Comparison of ENCODE assay signal across 21 cellular contexts in the genomic region with DNA sequence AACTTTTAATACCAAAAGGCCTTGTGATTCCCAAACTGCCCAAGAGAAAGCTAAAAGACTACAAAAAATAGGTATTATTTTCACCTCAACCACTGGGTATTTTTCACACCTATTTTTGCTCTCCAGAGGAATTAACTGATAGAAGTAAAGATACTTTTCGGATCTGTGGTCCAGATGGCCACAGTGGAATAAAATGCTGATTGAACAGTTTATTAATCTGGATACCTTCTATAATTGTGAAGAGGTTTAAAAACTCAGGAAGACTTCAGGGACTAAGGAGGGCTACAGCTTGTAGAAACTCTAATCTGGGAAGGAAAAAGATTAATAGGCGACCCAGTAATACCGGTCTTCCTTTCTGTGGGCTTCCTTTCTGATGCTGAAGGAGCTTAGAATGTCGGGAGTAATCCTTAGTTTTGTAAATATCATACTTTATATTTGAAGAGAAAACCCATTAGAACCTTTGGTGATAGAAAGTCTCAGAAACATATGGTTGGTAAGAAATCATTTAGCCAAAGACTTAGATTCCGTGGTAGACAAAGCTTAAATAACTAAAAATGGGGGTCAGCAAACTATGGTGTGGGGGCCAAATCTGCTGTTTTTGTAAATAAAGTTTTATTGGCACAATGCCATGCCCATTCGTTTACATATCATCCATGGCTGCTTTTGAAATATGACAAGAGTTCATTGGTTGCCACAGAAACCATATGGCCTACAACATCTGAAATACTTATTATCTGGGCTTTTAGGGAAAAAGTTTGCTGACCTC.
"Had no signal": no experiment of that assay in that cellular context is flagged by ENCODE, and none has a peak within 500 bp of the region (broad histone marks: within the 10 kb centered on the region; RNA-seq: fewer than 3 reads in every experiment).

No MANE protein-coding gene starts in this region.

- H3K9me3 Mint-ChIP-seq: T-cell had no signal

- H3K27ac Mint-ChIP-seq: T-cell had no signal

- DNase-seq: Kasumi-1, MV-4-11, NCI-H1048, NCI-H1105 treated with DMSO at 0.1 percent for 48 hours, NCI-H1417 treated with DMSO at 0.1 percent for 48 hours, NCI-H146, NCI-H1694 treated with DMSO at 0.1 percent for 48 hours, NCI-H1930, NCI-H2081, NCI-H2107, NCI-H2227 treated with DMSO at 0.1 percent for 48 hours, NCI-H526 treated with DMSO at 0.1 percent for 48 hours, NCI-H748 treated with DMSO at 0.1 percent for 48 hours, SHP77, SK-N-SH, SW 1271, T-cell had no signal

- H3K4me3 Mint-ChIP-seq: T-cell had no signal

- FAIRE-seq: HTR-8/SVneo had no signal

- H3K9ac ChIP-seq: KMS-11, SK-N-SH had no signal

- H3K4me1 Mint-ChIP-seq: T-cell had no signal

- ATAC-seq: T-cell had no signal

- H3K4me2 ChIP-seq: KMS-11, SK-N-SH had no signal

- H3K27ac ChIP-seq: HL-60, KMS-11, RWPE1 had no signal
